8 cellular contexts compared by ENCODE assay signal in the genomic region with DNA sequence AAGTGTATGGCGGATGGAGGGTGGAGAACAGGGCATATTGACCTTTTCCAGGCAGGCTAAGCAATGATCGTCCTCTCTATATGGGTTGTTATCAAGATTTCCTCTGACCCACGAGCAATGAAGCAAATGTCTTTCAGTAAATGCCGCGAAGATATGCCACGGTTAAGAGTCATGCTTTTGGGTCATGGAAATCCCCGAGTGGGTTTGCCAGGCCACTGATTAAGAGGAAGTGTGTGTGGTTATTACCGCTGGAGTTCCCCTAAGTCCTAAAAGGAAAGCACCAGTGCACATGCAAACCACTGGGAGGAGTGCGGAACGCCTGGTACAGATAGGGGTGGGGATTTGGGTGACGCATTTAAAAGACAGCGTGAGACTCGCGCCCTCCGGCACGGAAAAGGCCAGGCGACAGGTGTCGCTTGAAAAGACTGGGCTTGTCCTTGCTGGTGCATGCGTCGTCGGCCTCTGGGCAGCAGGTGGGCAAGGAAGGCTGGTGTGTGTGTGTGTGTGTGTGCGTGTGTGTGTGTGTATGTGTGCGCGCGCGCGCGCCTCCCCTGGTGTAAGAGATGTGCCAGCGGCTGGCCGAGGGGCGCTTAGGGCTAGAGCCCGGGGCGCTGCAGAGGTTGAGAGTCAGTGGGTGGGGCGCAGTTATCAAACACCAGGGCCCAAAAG. TPM values are rescaled to one million over a fixed set of nuclear protein-coding genes. Genes with fewer than 3 reads are reported as not detected.
DNase-seq lines count a peak whose midpoint lies in the region; ATAC-seq and TF ChIP-seq lines count a peak whose summit lies in the region.

A gene (plus strand): TSS at position 386 of the 669 bp plus-strand sequence. CDS start 7,026 bp downstream, outside the sequence.

- intact Hi-C loops in left ventricle myocardium inferior (cut with micrococcal nuclease) (no loop called here), psoas muscle (cut with DNase I) (no loop called here), uterus (cut with DNase I; ENCODE audit: low total_unique reads) (no loop called here)

- peak within 1 kb of the TSS; percentile 83 for H3K27ac ChIP-seq in left ventricle myocardium inferior (replicated peaks)
- peak within 1 kb of the TSS; percentile 62 for H3K27ac ChIP-seq in psoas muscle
- peak within 1 kb of the TSS; percentile 78 to 83 for H3K27ac ChIP-seq in uterus

- peak in 1 of 2 donors; percentile 62 for TF ChIP-seq POLR2A in uterus (IDR thresholded peaks at IDR 0.05)

- WGBS in psoas muscle, 3 donors: 1 to 2% (median 1%) methylated on average over 33 to 34 of the region's 34 CpGs

- peaks cover 42% of the 10 kb centered on the region for H3K4me1 ChIP-seq in left ventricle myocardium inferior
- H3K4me1 ChIP-seq in psoas muscle: no peaks in the 10 kb centered on the region
- H3K4me1 ChIP-seq in uterus: no peaks in the 10 kb centered on the region

- peak within 1 kb of the TSS; percentile 96 for H3K4me3 Mint-ChIP-seq in activated naive CD8-positive, alpha-beta T cell treated with anti-CD3 and anti-CD28 coated beads, Interleukin-2, amount 50 U/mL, for 24 hours

- peak within 1 kb of the TSS; percentile 68 for H3K4me3 ChIP-seq in left ventricle myocardium inferior
- H3K4me3 ChIP-seq in psoas muscle: peak within 1 kb of the TSS; percentile 61
- H3K4me3 ChIP-seq in uterus: peak within 1 kb of the TSS; percentile 49 to 59

- H3K27ac Mint-ChIP-seq in activated naive CD8-positive, alpha-beta T cell treated with anti-CD3 and anti-CD28 coated beads, Interleukin-2, amount 50 U/mL, for 24 hours: peak within 1 kb of the TSS; percentile 96

- H3K27me3 Mint-ChIP-seq in activated naive CD8-positive, alpha-beta T cell treated with anti-CD3 and anti-CD28 coated beads, Interleukin-2, amount 50 U/mL, for 24 hours: peaks cover 4% of the 10 kb centered on the region

- no peaks in the 10 kb centered on the region for H3K9me3 Mint-ChIP-seq in activated naive CD8-positive, alpha-beta T cell treated with anti-CD3 and anti-CD28 coated beads, Interleukin-2, amount 50 U/mL, for 24 hours

- H3K9me3 ChIP-seq in left ventricle myocardium inferior (replicated peaks): no peaks in the 10 kb centered on the region
- H3K9me3 ChIP-seq in psoas muscle: no peaks in the 10 kb centered on the region
- no peaks in the 10 kb centered on the region for H3K9me3 ChIP-seq in uterus

- DNase-seq in GM10266 (ENCODE audit: extremely low spot score) (peak; percentile 76), NCI-H1048 (lab: John Stamatoyannopoulos, UW) (peak; percentile 41), SW480 (ENCODE audit: low spot score) (peak; percentile 98), left ventricle myocardium inferior (peak; percentile 70), psoas muscle (peak; percentile 72 to 88), uterus (peak; percentile 72 to 83)
- DNase-seq in activated naive CD8-positive, alpha-beta T cell treated with anti-CD3 and anti-CD28 coated beads, Interleukin-2, amount 50 U/mL, for 24 hours: peak; percentile 88

- H3K4me1 Mint-ChIP-seq in activated naive CD8-positive, alpha-beta T cell treated with anti-CD3 and anti-CD28 coated beads, Interleukin-2, amount 50 U/mL, for 24 hours: peaks cover 82% of the 10 kb centered on the region

- H3K36me3 ChIP-seq in left ventricle myocardium inferior: no peaks in the 10 kb centered on the region
- no peaks in the 10 kb centered on the region for H3K36me3 ChIP-seq in psoas muscle (ENCODE audit: insufficient read depth in 1 of 2, low read depth in 1 of 2)
- H3K36me3 ChIP-seq in uterus: no peaks in the 10 kb centered on the region

- peaks cover 48% of the 10 kb centered on the region for H3K36me3 Mint-ChIP-seq in activated naive CD8-positive, alpha-beta T cell treated with anti-CD3 and anti-CD28 coated beads, Interleukin-2, amount 50 U/mL, for 24 hours (ENCODE audit: low read depth)

- H3K27me3 ChIP-seq in left ventricle myocardium inferior (ENCODE audit: low read depth) (no peaks in the 10 kb centered on the region), psoas muscle (ENCODE audit: insufficient read depth in 3 of 3, low read length in 2 of 3) (no peaks in the 10 kb centered on the region), uterus (no peaks in the 10 kb centered on the region)

- ATAC-seq in HG02588 (IDR thresholded peaks at IDR 0.05; ENCODE audit: unreplicated experiment) (peak; percentile 86), psoas muscle (peak; percentile 97)
- peak; percentile 91 for ATAC-seq in activated naive CD8-positive, alpha-beta T cell treated with anti-CD3 and anti-CD28 coated beads, Interleukin-2, amount 50 U/mL, for 24 hours

- TF ChIP-seq CTCF in GM10266 (IDR thresholded peaks at IDR 0.05; ENCODE audit: control insufficient read depth, insufficient read depth, low read depth, missing control alignments) (peak; percentile 0), left ventricle myocardium inferior (IDR thresholded peaks at IDR 0.05; ENCODE audit: borderline replicate concordance) (peak; percentile 56), psoas muscle (IDR thresholded peaks at IDR 0.05) (peak; percentile 17), uterus (IDR thresholded peaks at IDR 0.05) (peak; percentile 28 to 62 (median 44))

RNA-seq across cellular contexts. Expression of the gene that starts here (rescaled TPM):
- 8.1 TPM for total RNA-seq in left ventricle myocardium inferior
- total RNA-seq in psoas muscle: 1 to 10 TPM; 1.2 to 3.8 (median 2.5) TPM
- 1 to 10 TPM in 2 of 3 donors, under 1 TPM in 1; 0.97 to 3.3 (median 1.7) TPM for polyA plus RNA-seq in psoas muscle
- 100 to 1,000 TPM in 1 of 4 donors, 10 to 100 TPM in 1, 1 to 10 TPM in 2; 1.5 to 102 (median 8.7) TPM for total RNA-seq in uterus

Comparison
In these comparisons a context has a peak if more than half of its experiments do, and no peak if none do; other contexts are left out.
1. Peak in every context shown above with its lines: DNase-seq, ATAC-seq, H3K4me3 ChIP-seq and H3K27ac ChIP-seq.
2. DNase-seq: peak in every context shown above with its lines; median percentile 98 in SW480; 88 in activated naive CD8-positive, alpha-beta T cell treated with anti-CD3 and anti-CD28 coated beads, Interleukin-2, amount 50 U/mL, for 24 hours; 80 in psoas muscle; 78 in uterus; 76 in GM10266; 70 in left ventricle myocardium inferior; 41 in NCI-H1048.
3. CTCF ChIP-seq: peak in every context shown above with its lines; median percentile 56 in left ventricle myocardium inferior; 44 in uterus; 17 in psoas muscle; 0 in GM10266.